Comparison of ENCODE assay signal across 8 cellular contexts in genomic region chr19:1478934-1479707, GRCh38. TPM values are rescaled to one million over a fixed set of nuclear protein-coding genes. Genes with fewer than 3 reads are reported as not detected.
DNase-seq lines count a peak whose midpoint lies in the region; ATAC-seq and TF ChIP-seq lines count a peak whose summit lies in the region.

TSS of gene C19orf25 (minus strand) at chr19:1479215. CDS start at chr19:1478903, 312 bp downstream.

- peak within 1 kb of the TSS; percentile 68 for H4K91ac ChIP-seq in trophoblast cell (ENCODE audit: low read depth, low read length)

- H3K4me1 ChIP-seq in cardiac muscle cell (ENCODE audit: low read depth) (peaks cover 5% of the 10 kb centered on the region), trophoblast cell (ENCODE audit: control insufficient read depth in 1 of 2, insufficient read depth in 2 of 2, low read length in 2 of 2) (peaks cover 0 to 4% of the 10 kb centered on the region in 2 experiments), tibial nerve (peaks cover 0 to 46% (median 24%) of the 10 kb centered on the region in 4 donors)

- peak within 1 kb of the TSS; percentile 98 for H3K4me3 Mint-ChIP-seq in activated naive CD8-positive, alpha-beta T cell treated with anti-CD3 and anti-CD28 coated beads, Interleukin-2, amount 50 U/mL, for 24 hours

- H3K27ac Mint-ChIP-seq in activated naive CD8-positive, alpha-beta T cell treated with anti-CD3 and anti-CD28 coated beads, Interleukin-2, amount 50 U/mL, for 24 hours: peak within 1 kb of the TSS; percentile 97

- peak within 1 kb of the TSS; percentile 59 for H3K4me3 ChIP-seq in cardiac muscle cell
- peak within 1 kb of the TSS; percentile 94 for H3K4me3 ChIP-seq in trophoblast cell (ENCODE audit: low read depth, low read length)
- peak within 1 kb of the TSS; percentile 72 to 99 (median 84) for H3K4me3 ChIP-seq in tibial nerve

- H3K9me3 ChIP-seq in cardiac muscle cell (ENCODE audit: low read depth): no peaks in the 10 kb centered on the region
- H3K9me3 ChIP-seq in trophoblast cell (ENCODE audit: insufficient read depth, low read depth, low read length): no peaks in the 10 kb centered on the region
- H3K9me3 ChIP-seq in tibial nerve: no peaks in the 10 kb centered on the region

- H2BK12ac ChIP-seq in trophoblast cell (ENCODE audit: low read length): no peak within 1 kb of the TSS

- peaks cover 4% of the 10 kb centered on the region for H3K79me2 ChIP-seq in trophoblast cell (ENCODE audit: control insufficient read depth, insufficient read depth, low read length, poor library complexity)

- peak within 1 kb of the TSS; percentile 62 for H3K14ac ChIP-seq in trophoblast cell (ENCODE audit: low read length)

- TF ChIP-seq CTCF in cardiac muscle cell (IDR thresholded peaks at IDR 0.05; ENCODE audit: low read depth, low read length): no peak
- peak in 1 of 5 experiments; percentile 29 for TF ChIP-seq CTCF in tibial nerve (IDR thresholded peaks at IDR 0.05)

- peak within 1 kb of the TSS; percentile 39 for H2BK120ac ChIP-seq in trophoblast cell (ENCODE audit: insufficient read depth, low read length, poor library complexity)

- H3K36me3 Mint-ChIP-seq in activated naive CD8-positive, alpha-beta T cell treated with anti-CD3 and anti-CD28 coated beads, Interleukin-2, amount 50 U/mL, for 24 hours (ENCODE audit: low read depth): peaks cover 5% of the 10 kb centered on the region

- H2AK5ac ChIP-seq in trophoblast cell (ENCODE audit: low read length): peak within 1 kb of the TSS; percentile 17

- H3K18ac ChIP-seq in trophoblast cell (ENCODE audit: low read length): peak within 1 kb of the TSS; percentile 36

- peak; percentile 90 for ATAC-seq in HG02759 (IDR thresholded peaks at IDR 0.05; ENCODE audit: unreplicated experiment)
- peak; percentile 96 for ATAC-seq in activated naive CD8-positive, alpha-beta T cell treated with anti-CD3 and anti-CD28 coated beads, Interleukin-2, amount 50 U/mL, for 24 hours

- no peaks in the 10 kb centered on the region for H3K27me3 ChIP-seq in cardiac muscle cell
- no peaks in the 10 kb centered on the region for H3K27me3 ChIP-seq in trophoblast cell (ENCODE audit: insufficient read depth, low read length)
- peaks cover 0 to 2% of the 10 kb centered on the region in 2 donors for H3K27me3 ChIP-seq in tibial nerve

- H2BK5ac ChIP-seq in trophoblast cell (ENCODE audit: low read depth, low read length, poor library complexity): peak within 1 kb of the TSS; percentile 19

- no peaks in the 10 kb centered on the region for H3K9me3 Mint-ChIP-seq in activated naive CD8-positive, alpha-beta T cell treated with anti-CD3 and anti-CD28 coated beads, Interleukin-2, amount 50 U/mL, for 24 hours

- H3K27me3 Mint-ChIP-seq in activated naive CD8-positive, alpha-beta T cell treated with anti-CD3 and anti-CD28 coated beads, Interleukin-2, amount 50 U/mL, for 24 hours: no peaks in the 10 kb centered on the region

- peak; percentile 80 for DNase-seq in NCI-H1436 treated with DMSO at 0.1 percent for 48 hours (lab: John Stamatoyannopoulos, UW)
- DNase-seq in T follicular helper cell (ENCODE audit: low read depth): peak; percentile 83
- DNase-seq in activated naive CD8-positive, alpha-beta T cell treated with anti-CD3 and anti-CD28 coated beads, Interleukin-2, amount 50 U/mL, for 24 hours: peak; percentile 95
- DNase-seq in cardiac muscle cell (ENCODE audit: low read depth in 1 of 2, low spot score in 1 of 2): peak; percentile 95 to 96
- DNase-seq in trophoblast cell: peak; percentile 94 to 96
- peak; percentile 84 to 91 for DNase-seq in tibial nerve (ENCODE audit: low spot score in 2 of 2)

- no peak within 1 kb of the TSS for H3K23ac ChIP-seq in trophoblast cell (ENCODE audit: low read length)

- H4K12ac ChIP-seq in trophoblast cell (ENCODE audit: low read depth, low read length): peak within 1 kb of the TSS; percentile 45

- peak; percentile 88 to 89 for TF ChIP-seq EP300 in tibial nerve (IDR thresholded peaks at IDR 0.05)

- peaks cover 14% of the 10 kb centered on the region for H3K4me1 Mint-ChIP-seq in activated naive CD8-positive, alpha-beta T cell treated with anti-CD3 and anti-CD28 coated beads, Interleukin-2, amount 50 U/mL, for 24 hours

- H4K8ac ChIP-seq in trophoblast cell (ENCODE audit: low read depth, low read length): peak within 1 kb of the TSS; percentile 82

- peak within 1 kb of the TSS; percentile 97 for H3K4me2 ChIP-seq in trophoblast cell (ENCODE audit: low read length)

- H3K36me3 ChIP-seq in cardiac muscle cell (no peaks in the 10 kb centered on the region), trophoblast cell (ENCODE audit: control insufficient read depth in 1 of 2, insufficient read depth in 2 of 2, low read length in 2 of 2) (peaks cover 11 to 23% of the 10 kb centered on the region in 2 experiments), tibial nerve (peaks cover 0 to 35% (median 3%) of the 10 kb centered on the region in 3 donors)

- peak within 1 kb of the TSS; percentile 90 for H3K4ac ChIP-seq in trophoblast cell (ENCODE audit: low read depth, low read length)

- WGBS in trophoblast cell (ENCODE audit: extremely low coverage, insufficient coverage, insufficient read length): no CpG with 5 or more reads among the region's 71 CpGs
- WGBS in tibial nerve, 2 donors: 0 to 1% methylated on average over 52 to 66 of the region's 71 CpGs

- peak within 1 kb of the TSS; percentile 55 for H3K9ac ChIP-seq in trophoblast cell (ENCODE audit: low read length)

- peak within 1 kb of the TSS; percentile 62 for H3K27ac ChIP-seq in cardiac muscle cell
- H3K27ac ChIP-seq in trophoblast cell (ENCODE audit: low read depth, low read length): peak within 1 kb of the TSS; percentile 76
- H3K27ac ChIP-seq in tibial nerve: peak within 1 kb of the TSS; percentile 16 to 88 (median 78)

- H3K79me1 ChIP-seq in trophoblast cell (ENCODE audit: low read length): peaks cover 8% of the 10 kb centered on the region

- TF ChIP-seq POLR2A in GM10847 (IDR thresholded peaks at IDR 0.05; ENCODE audit: extremely low read depth, insufficient read length): peak; percentile 93
- TF ChIP-seq POLR2A in tibial nerve (IDR thresholded peaks at IDR 0.05): peak in 1 of 2 donors; percentile 66

- H2AFZ ChIP-seq in trophoblast cell (ENCODE audit: insufficient read depth, low read length, poor library complexity): peak within 1 kb of the TSS; percentile 62

RNA-seq across cellular contexts. Expression of gene C19orf25, which starts in this region (rescaled TPM):
- total RNA-seq in cardiac muscle cell (52.4 and 81.5 TPM in 2 replicates), tibial nerve (10 to 100 TPM; 22.4 to 47.4 (median 33.8) TPM)
- polyA plus RNA-seq in cardiac muscle cell: 56.9 and 84.9 TPM in 2 replicates
- 20.9 and 21.6 TPM in 2 replicates for polyA plus RNA-seq in trophoblast cell (2013)

Comparison
In these comparisons a context has a peak if more than half of its experiments do, and no peak if none do; other contexts are left out.
1. Peak in every context shown above with its lines: DNase-seq, ATAC-seq, H3K4me3 ChIP-seq and H3K27ac ChIP-seq.